ENCODE assay signal across 26 cellular contexts in genomic region chr4:32776435-32777203, GRCh38.
DNase-seq lines count a peak whose midpoint lies in the region; ATAC-seq, FAIRE-seq and TF ChIP-seq lines count a peak whose summit lies in the region.
"Had no signal": no experiment of that assay in that cellular context is flagged by ENCODE, and none has a peak within 500 bp of the region (broad histone marks: within the 10 kb centered on the region; RNA-seq: fewer than 3 reads in every experiment).

No MANE protein-coding gene starts in this region.

- H3K36me3 ChIP-seq in K562 (ENCODE audit: control insufficient read depth, insufficient read depth, low read length): no peaks in the 10 kb centered on the region
- H3K36me3 ChIP-seq in HepG2 (replicated peaks in 1 of 2; ENCODE audit: control insufficient read depth in 1 of 2, insufficient read depth in 2 of 2, low read length in 2 of 2): no peaks in the 10 kb centered on the region
- H3K36me3 ChIP-seq in right lobe of liver: no peaks in the 10 kb centered on the region
- H3K36me3 ChIP-seq: BE2C, BLaER1 had no signal

- no peak for TF ChIP-seq CTCF in K562 (IDR thresholded peaks at IDR 0.05 in 2 of 3, conservative IDR thresholded peaks at IDR 0.05 in 1 of 3; ENCODE audit: insufficient read depth in 2 of 3, low read depth in 1 of 3, low read length in 3 of 3)
- TF ChIP-seq CTCF in HepG2 (CRISPR knock-in tag; IDR thresholded peaks at IDR 0.05): no peak
- TF ChIP-seq CTCF in right lobe of liver (IDR thresholded peaks at IDR 0.05): no peak

- H3K27me3 ChIP-seq in K562 (ENCODE audit: control insufficient read depth in 2 of 2, insufficient read depth in 2 of 2, low read length in 2 of 2): no peaks in the 10 kb centered on the region
- no peaks in the 10 kb centered on the region for H3K27me3 ChIP-seq in HepG2 (ENCODE audit: control insufficient read depth in 1 of 2, insufficient read depth in 2 of 2, low read length in 2 of 2)
- no peaks in the 10 kb centered on the region for H3K27me3 ChIP-seq in right lobe of liver
- H3K27me3 ChIP-seq: BE2C, BLaER1 had no signal

- H3K4me2 ChIP-seq in K562 (ENCODE audit: insufficient read depth, low read length): no peak overlapping the region
- H3K4me2 ChIP-seq in HepG2 (ENCODE audit: low read depth, low read length): no peak overlapping the region
- H3K4me2 ChIP-seq: BLaER1 had no signal

- FAIRE-seq in K562 (lab: Jason Lieb, UNC): no peak
- FAIRE-seq in HepG2 (lab: Jason Lieb, UNC): no peak
- FAIRE-seq: A204.1, GM12878, GM12892, GM18507 had no signal

- BruUV-seq in K562 (replicated peaks; lab: Mats Ljungman, UMichigan) (no TSS peak), HepG2 (replicated peaks; lab: Mats Ljungman, UMichigan) (no TSS peak)

- no peak for DNase-seq in K562 (ENCODE audit: extremely low read depth in 1 of 4, low spot score in 3 of 4)
- no peak for DNase-seq in HepG2 (ENCODE audit: low spot score)
- DNase-seq in right lobe of liver: no peak
- DNase-seq in HuH-7 (ENCODE audit: low spot score): no peak
- DNase-seq in NCI-H2196 treated with DMSO at 0.1 percent for 48 hours (lab: John Stamatoyannopoulos, UW; ENCODE audit: unreplicated experiment): no peak
- no peak for DNase-seq in KBM-7
- DNase-seq: 8988T; ACHN; BE2C; C1 segment of cervical spinal cord; CD4-positive, alpha-beta memory T cell; CD4-positive, CD25-positive, alpha-beta regulatory T cell; CD8-positive, alpha-beta memory T cell; COR-L47; DMS 273 treated with DMSO at 0.1 percent for 48 hours; DMS153; DMS53; DMS79; DND-41; EL; GDM1 had no signal

- TF ChIP-seq RAD21 in K562 (CRISPR knock-in tag; conservative IDR thresholded peaks at IDR 0.05 in 1 of 2, IDR thresholded peaks at IDR 0.05 in 1 of 2): no peak
- no peak for TF ChIP-seq RAD21 in HepG2 (CRISPR knock-in tag; IDR thresholded peaks at IDR 0.05)

- TF ChIP-seq EP300 in K562 (IDR thresholded peaks at IDR 0.05; ENCODE audit: low read length): no peak
- TF ChIP-seq EP300 in HepG2 (IDR thresholded peaks at IDR 0.05; ENCODE audit: low read depth in 2 of 2, low read length in 2 of 2): no peak
- TF ChIP-seq EP300 in HepG2 (CRISPR knock-in tag; IDR thresholded peaks at IDR 0.05; ENCODE audit: borderline replicate concordance): no peak

- in situ Hi-C loops in K562 (cut with MboI): no loop called here
- in situ Hi-C loops in HepG2 (cut with HindIII; ENCODE audit: extremely low pct_ligation_motif_present, low pct_unique_long_range_greater_than_20kb): loop anchor here (5.0 kb wide), 1 partner anchor 314 kb away; no protein-coding TSS in a partner anchor
- in situ Hi-C loops in KBM-7 (cut with MboI; ENCODE audit: low pct_unique_long_range_greater_than_20kb, low sequenced_read_pairs): no loop called here

- 0% methylated on average over 3 of the region's 3 CpGs for WGBS in K562 (ENCODE audit: insufficient coverage, low coverage, missing lambda C conversion rate)
- 22% methylated on average over 3 of the region's 3 CpGs for WGBS in HepG2 (ENCODE audit: low lambda C conversion rate)
- 39% methylated on average over 3 of the region's 3 CpGs for WGBS in right lobe of liver (ENCODE audit: insufficient coverage, low coverage, low lambda C conversion rate, missing lambda C conversion rate)

- intact Hi-C loops in K562 (cut with micrococcal nuclease) (no loop called here), HepG2 (cut with micrococcal nuclease; ENCODE audit: unreplicated experiment) (loop anchor here (10.0 kb wide), 1 partner anchor 632 kb away; no protein-coding TSS in a partner anchor), right lobe of liver (cut with DNase I) (no loop called here)

- H3K27ac ChIP-seq in K562 (ENCODE audit: extremely low read depth, low read depth, low read length) (no peak overlapping the region), HepG2 (ENCODE audit: extremely low read length, insufficient read depth, low read length) (no peak overlapping the region), right lobe of liver (peak overlapping the region in 1 of 3 donors; percentile 22)
- H3K27ac ChIP-seq: BLaER1 had no signal

- H3K9me3 ChIP-seq in K562 (replicated peaks; ENCODE audit: control insufficient read depth, insufficient read depth, low read depth, low read length) (no peaks in the 10 kb centered on the region), HepG2 (ENCODE audit: low read length) (no peaks in the 10 kb centered on the region; the same call in 1 of the 2 replicates), right lobe of liver (no peaks in the 10 kb centered on the region)
- H3K9me3 ChIP-seq: BE2C, BLaER1 had no signal

- H3K4me1 ChIP-seq in K562 (replicated peaks in 1 of 2; ENCODE audit: control insufficient read depth in 2 of 2, insufficient read depth in 2 of 2, low read length in 2 of 2) (no peaks in the 10 kb centered on the region), HepG2 (ENCODE audit: insufficient read depth, low read length) (no peaks in the 10 kb centered on the region), right lobe of liver (peaks cover 0 to 20% (median 4%) of the 10 kb centered on the region in 4 donors)
- H3K4me1 ChIP-seq: BE2C, BLaER1 had no signal

- H3K79me2 ChIP-seq in K562 (ENCODE audit: control insufficient read depth, insufficient read depth, low read length) (no peaks in the 10 kb centered on the region), HepG2 (ENCODE audit: insufficient read depth, low read length) (no peaks in the 10 kb centered on the region)

- H4K20me1 ChIP-seq in K562 (replicated peaks; ENCODE audit: control insufficient read depth, insufficient read depth, low read length) (no peaks in the 10 kb centered on the region), HepG2 (ENCODE audit: insufficient read depth, low read length) (no peaks in the 10 kb centered on the region)
- H4K20me1 ChIP-seq: BLaER1 had no signal

- no peaks in the 10 kb centered on the region for H3K9me1 ChIP-seq in K562 (ENCODE audit: control insufficient read depth, insufficient read depth, low read length)

- CTCF ChIA-PET in K562 (lab: Yijun Ruan, JAX; ENCODE audit: low intra/inter-chr PET ratio): no interaction called here
- CTCF ChIA-PET in HepG2 (lab: Yijun Ruan, JAX; ENCODE audit: low intra/inter-chr PET ratio, low total read pairs): interaction anchor here (1.8 kb wide), 1 partner anchor 313 kb away, joined by 13 read pairs; no protein-coding TSS in a partner anchor

- POLR2A ChIA-PET in K562 (lab: Yijun Ruan, JAX) (no interaction called here), HepG2 (lab: Yijun Ruan, JAX) (no interaction called here)

- TF ChIP-seq POLR2A in K562 (conservative IDR thresholded peaks at IDR 0.05): no peak
- TF ChIP-seq POLR2A in HepG2 (IDR thresholded peaks at IDR 0.05; ENCODE audit: insufficient read depth in 1 of 2, low read depth in 2 of 2, low read length in 2 of 2): no peak
- TF ChIP-seq POLR2A in right lobe of liver (IDR thresholded peaks at IDR 0.05): no peak

- H3K9ac ChIP-seq in K562 (ENCODE audit: insufficient read depth in 1 of 2, low read depth in 2 of 2, low read length in 2 of 2) (no peak overlapping the region), HepG2 (ENCODE audit: insufficient read depth, low read depth, low read length) (no peak overlapping the region)
- H3K9ac ChIP-seq: BLaER1 had no signal

- no peak overlapping the region for H3K4me3 ChIP-seq in K562
- no peak overlapping the region for H3K4me3 ChIP-seq in HepG2 (replicated peaks in 1 of 3; ENCODE audit: insufficient read depth in 1 of 3, low read depth in 2 of 3, low read length in 3 of 3)
- no peak overlapping the region for H3K4me3 ChIP-seq in right lobe of liver
- H3K4me3 ChIP-seq: BLaER1, GM12878 had no signal

- H2AFZ ChIP-seq in K562 (ENCODE audit: low read depth, low read length) (no peak overlapping the region), HepG2 (ENCODE audit: low read length) (no peak overlapping the region)

- ATAC-seq in K562 (no peak), HepG2 (no peak), right lobe of liver (peak; percentile 60 to 82 (median 70))
- ATAC-seq: GM12878 had no signal

TF ChIP-seq in K562, 482 proteins besides CTCF, POLR2A, EP300 and RAD21:
- TF ChIP-seq ZNF316 (IDR thresholded peaks at IDR 0.05) (0 out of 2 replicates have a peak, but pooled peaks have one; percentile 5), CGGBP1 (CRISPR knock-in tag; IDR thresholded peaks at IDR 0.05) (no peak)

TF ChIP-seq in HepG2, 621 proteins besides CTCF, POLR2A, EP300 and RAD21:
- no peak for TF ChIP-seq HIC2 (CRISPR knock-in tag; IDR thresholded peaks at IDR 0.05; ENCODE audit: low read depth)
- peak; percentile 59 for TF ChIP-seq MAFF (IDR thresholded peaks at IDR 0.05; ENCODE audit: low read depth, low read length)
- no peak for TF ChIP-seq KAT8 (CRISPR knock-in tag; IDR thresholded peaks at IDR 0.05)
- TF ChIP-seq MAFK (conservative IDR thresholded peaks at IDR 0.05 in 1 of 2, IDR thresholded peaks at IDR 0.05 in 1 of 2; ENCODE audit: low read length in 2 of 2): peak; percentile 59 to 80
- TF ChIP-seq ZBTB49 (CRISPR knock-in tag; IDR thresholded peaks at IDR 0.05; ENCODE audit: borderline replicate concordance): no peak

Comparison
In these comparisons a context has a peak if more than half of its experiments do, and no peak if none do; other contexts are left out.
1. ATAC-seq: peak in right lobe of liver (4 of 4); none in K562 (single experiment) and HepG2 (single experiment).
2. Of the 241 proteins assayed by ChIP-seq in both HepG2 and K562: peak only in HepG2: MAFF and MAFK; only in K562: none; in both: none; in neither: 239.